In genomic region chr10:1557081-1557480, GRCh38 we compare ENCODE assay signal across 17 cellular contexts.
A peak's percentile ranks its signal among the peaks of the same experiment; 100 is the strongest.
DNase-seq lines count a peak whose midpoint lies in the region; ATAC-seq, FAIRE-seq and TF ChIP-seq lines count a peak whose summit lies in the region.
"Had no signal": no experiment of that assay in that cellular context is flagged by ENCODE, and none has a peak within 500 bp of the region (broad histone marks: within the 10 kb centered on the region; RNA-seq: fewer than 3 reads in every experiment).

No MANE protein-coding gene starts in this region.

- H3K27ac ChIP-seq in kidney (ENCODE audit: low read depth in 2 of 2, low read length in 2 of 2) (no peak overlapping the region), right lobe of liver (no peak overlapping the region)
- H3K27ac ChIP-seq: C4-2B, HL-60 had no signal

- intact Hi-C loops in kidney (cut with DNase I) (no loop called here), posterior vena cava (cut with DNase I) (no loop called here), right lobe of liver (cut with DNase I) (no loop called here)

- no peaks in the 10 kb centered on the region for H3K9me3 ChIP-seq in kidney (ENCODE audit: control insufficient read depth in 1 of 2, low read length in 2 of 2)
- H3K9me3 ChIP-seq in right lobe of liver, result no peaks in the 10 kb centered on the region

- no peak for TF ChIP-seq POLR2A in right lobe of liver (IDR thresholded peaks at IDR 0.05)

- H3K4me1 ChIP-seq in kidney (ENCODE audit: control insufficient read depth in 1 of 2, insufficient read depth in 1 of 2, low read depth in 1 of 2, low read length in 2 of 2) (no peaks in the 10 kb centered on the region), right lobe of liver (no peaks in the 10 kb centered on the region)

- TF ChIP-seq CTCF in kidney (IDR thresholded peaks at IDR 0.05; ENCODE audit: borderline replicate concordance, extremely low read depth, insufficient read depth) (no peak), right lobe of liver (IDR thresholded peaks at IDR 0.05) (no peak)

- no peaks in the 10 kb centered on the region for H3K36me3 ChIP-seq in kidney (ENCODE audit: control insufficient read depth in 1 of 2, insufficient read depth in 2 of 2, low read length in 2 of 2)
- H3K36me3 ChIP-seq in right lobe of liver, result no peaks in the 10 kb centered on the region

- no peak overlapping the region for H3K9ac ChIP-seq in kidney (ENCODE audit: low read length in 2 of 2)

- H3K4me3 ChIP-seq in kidney (ENCODE audit: low read length in 2 of 2) (no peak overlapping the region), right lobe of liver (no peak overlapping the region)

- ATAC-seq in GM18870 (IDR thresholded peaks at IDR 0.05; ENCODE audit: unreplicated experiment) (no peak), right lobe of liver (no peak)

- DNase-seq in activated effector memory CD4-positive, alpha-beta T cell treated with anti-CD3 and anti-CD28 coated beads, Interleukin-2, amount 50 U/mL, for 16 hours, result peak; percentile 38
- no peak for DNase-seq in activated effector memory CD4-positive, alpha-beta T cell treated with Interleukin-2 at 50 U/mL for 16 hours
- DNase-seq in kidney, result peak; percentile 56
- peak; percentile 50 for DNase-seq in posterior vena cava (ENCODE audit: low spot score)
- DNase-seq in right lobe of liver, result no peak
- DNase-seq in NCI-H1436 (lab: John Stamatoyannopoulos, UW), result no peak
- DNase-seq: 8988T; CD4-positive, alpha-beta memory T cell; DMS79 treated with DMSO at 0.1 percent for 48 hours; EL; HCEC 1CT; HFFc6 had no signal

- FAIRE-seq in kidney (lab: Jason Lieb, UNC), result no peak
- FAIRE-seq: G401.6, GM12892 had no signal

- WGBS in right lobe of liver (ENCODE audit: insufficient coverage, low coverage, low lambda C conversion rate, missing lambda C conversion rate), result 47% methylated on average over 11 of the region's 13 CpGs

- no peaks in the 10 kb centered on the region for H3K27me3 ChIP-seq in right lobe of liver

Comparison
In these comparisons a context has a peak if more than half of its experiments do, and no peak if none do; other contexts are left out.
1. DNase-seq: peak in activated effector memory CD4-positive, alpha-beta T cell treated with anti-CD3 and anti-CD28 coated beads, Interleukin-2, amount 50 U/mL, for 16 hours (single experiment), kidney (single experiment) and posterior vena cava (single experiment); none in activated effector memory CD4-positive, alpha-beta T cell treated with Interleukin-2 at 50 U/mL for 16 hours (single experiment), right lobe of liver (0 of 3) and NCI-H1436 (single experiment).